ENCODE assay signal across 9 cellular contexts in the genomic region with DNA sequence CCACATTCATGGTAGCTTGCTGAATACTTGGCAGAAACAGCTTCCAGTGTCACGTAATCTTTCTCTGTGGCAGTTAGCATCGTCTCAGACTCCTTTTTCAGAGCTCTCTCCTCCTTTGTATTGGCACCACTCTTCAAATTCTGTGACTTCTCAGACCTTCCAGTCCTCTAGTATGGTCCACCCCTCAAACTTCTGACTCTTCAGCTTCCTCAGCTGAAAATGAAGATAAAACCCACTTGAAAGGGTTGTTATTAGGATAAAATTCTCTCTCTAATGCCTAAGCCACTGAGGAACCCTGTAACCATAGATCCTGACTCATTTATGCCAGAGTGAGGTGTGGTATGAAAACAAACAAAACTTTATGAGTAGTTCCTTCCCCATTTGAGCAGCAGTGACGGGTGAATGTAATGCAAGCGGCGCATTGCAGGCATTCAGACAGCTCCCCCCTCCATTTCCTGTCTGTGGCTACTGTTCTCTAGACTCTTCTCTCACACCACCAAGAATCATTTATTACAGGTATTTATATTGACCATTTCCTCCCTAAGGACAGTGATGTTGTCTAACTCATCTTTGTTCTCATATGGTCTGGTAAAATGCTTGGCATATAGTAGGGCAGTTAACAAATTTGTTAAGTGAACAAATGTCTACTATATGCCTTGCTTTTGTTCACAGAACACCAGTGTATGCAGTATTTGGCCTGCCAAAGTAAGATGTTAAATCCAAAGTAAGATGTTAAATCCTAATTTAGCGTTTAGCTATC. TPM values are rescaled to one million over a fixed set of nuclear protein-coding genes. Genes with fewer than 3 reads are reported as not detected.
DNase-seq lines count a peak whose midpoint lies in the region; ATAC-seq and TF ChIP-seq lines count a peak whose summit lies in the region.
"Had no signal": no experiment of that assay in that cellular context is flagged by ENCODE, and none has a peak within 500 bp of the region (broad histone marks: within the 10 kb centered on the region; RNA-seq: fewer than 3 reads in every experiment).

No MANE protein-coding gene starts in this region.

- ATAC-seq in GM19324 (IDR thresholded peaks at IDR 0.05; ENCODE audit: low FRiP score, unreplicated experiment) (peak; percentile 97), HG03342 (IDR thresholded peaks at IDR 0.05; ENCODE audit: unreplicated experiment) (peak; percentile 97), SK-N-SH treated with all-trans-retinoic acid at 6 μM for 48 hours (peak; percentile 81)
- ATAC-seq in activated naive CD8-positive, alpha-beta T cell treated with anti-CD3 and anti-CD28 coated beads, Interleukin-2, amount 10 ng/mL, durations not matched to agents 7 days and 5 days (ENCODE audit: low read depth): peak; percentile 96

- H3K4me3 ChIP-seq in AG04450 (ENCODE audit: low read depth, low read length): no peak overlapping the region

- H3K4me3 Mint-ChIP-seq in activated naive CD8-positive, alpha-beta T cell treated with anti-CD3 and anti-CD28 coated beads, Interleukin-2, amount 10 ng/mL, durations not matched to agents 7 days and 5 days: no peak overlapping the region

- no peaks in the 10 kb centered on the region for H3K9me3 ChIP-seq in AG04450 (ENCODE audit: control insufficient read depth, insufficient read depth, low read length)

- no peak for TF ChIP-seq CTCF in AG04450 (IDR thresholded peaks at IDR 0.05; ENCODE audit: low read depth, low read length)

- no peaks in the 10 kb centered on the region for H3K9me3 Mint-ChIP-seq in activated naive CD8-positive, alpha-beta T cell treated with anti-CD3 and anti-CD28 coated beads, Interleukin-2, amount 10 ng/mL, durations not matched to agents 7 days and 5 days

- H3K27me3 Mint-ChIP-seq in activated naive CD8-positive, alpha-beta T cell treated with anti-CD3 and anti-CD28 coated beads, Interleukin-2, amount 10 ng/mL, durations not matched to agents 7 days and 5 days: no peaks in the 10 kb centered on the region

- H3K4me1 Mint-ChIP-seq in activated naive CD8-positive, alpha-beta T cell treated with anti-CD3 and anti-CD28 coated beads, Interleukin-2, amount 10 ng/mL, durations not matched to agents 7 days and 5 days: peaks cover 5% of the 10 kb centered on the region

- POLR2A ChIA-PET in AG04450 (lab: Yijun Ruan, JAX): interaction anchor here (1.5 kb wide), 1 partner anchor 35 kb away, joined by 5 read pairs; no protein-coding TSS in a partner anchor
- POLR2A ChIA-PET in activated naive CD8-positive, alpha-beta T cell treated with anti-CD3 and anti-CD28 coated beads, Interleukin-2, amount 10 ng/mL, durations not matched to agents 7 days and 5 days (lab: Charles Lee): interaction anchor here (0.9 to 2.2 kb wide), 3 partner anchors 15 to 120 kb away, joined by 3 to 9 read pairs (median 3); no protein-coding TSS in a partner anchor

- peak; percentile 32 for DNase-seq in AG04450 (ENCODE audit: low read depth, low spot score)
- DNase-seq in activated naive CD8-positive, alpha-beta T cell treated with anti-CD3 and anti-CD28 coated beads, Interleukin-2, amount 10 ng/mL, durations not matched to agents 7 days and 5 days: peak; percentile 32
- peak; percentile 95 for DNase-seq in iris pigment epithelial cell (ENCODE audit: low read depth)
- peak; percentile 75 for DNase-seq in stimulated activated CD4-positive, alpha-beta T cell treated with anti-CD3 and anti-CD28 coated beads, Interleukin-1b, Interleukin-23, amount 100 ng/mL, for 48 hours
- no peak for DNase-seq in NCI-H1092 (lab: John Stamatoyannopoulos, UW)

- CTCF ChIA-PET in AG04450 (lab: Charles Lee): no interaction called here

- no peaks in the 10 kb centered on the region for H3K27me3 ChIP-seq in AG04450 (ENCODE audit: control insufficient read depth, insufficient read depth, low read length)

- no peak overlapping the region for H3K27ac Mint-ChIP-seq in activated naive CD8-positive, alpha-beta T cell treated with anti-CD3 and anti-CD28 coated beads, Interleukin-2, amount 10 ng/mL, durations not matched to agents 7 days and 5 days

- H3K36me3 Mint-ChIP-seq in activated naive CD8-positive, alpha-beta T cell treated with anti-CD3 and anti-CD28 coated beads, Interleukin-2, amount 10 ng/mL, durations not matched to agents 7 days and 5 days: peaks cover 3% of the 10 kb centered on the region

- H3K27ac ChIP-seq in AG04450 (ENCODE audit: low read depth, low read length): no peak overlapping the region
- H3K27ac ChIP-seq: parathyroid adenoma had no signal

TF ChIP-seq in SK-N-SH treated with all-trans-retinoic acid at 6 μM for 48 hours, 23 proteins besides CTCF, POLR2A, EP300 and RAD21:
- TF ChIP-seq, protein P1, sequence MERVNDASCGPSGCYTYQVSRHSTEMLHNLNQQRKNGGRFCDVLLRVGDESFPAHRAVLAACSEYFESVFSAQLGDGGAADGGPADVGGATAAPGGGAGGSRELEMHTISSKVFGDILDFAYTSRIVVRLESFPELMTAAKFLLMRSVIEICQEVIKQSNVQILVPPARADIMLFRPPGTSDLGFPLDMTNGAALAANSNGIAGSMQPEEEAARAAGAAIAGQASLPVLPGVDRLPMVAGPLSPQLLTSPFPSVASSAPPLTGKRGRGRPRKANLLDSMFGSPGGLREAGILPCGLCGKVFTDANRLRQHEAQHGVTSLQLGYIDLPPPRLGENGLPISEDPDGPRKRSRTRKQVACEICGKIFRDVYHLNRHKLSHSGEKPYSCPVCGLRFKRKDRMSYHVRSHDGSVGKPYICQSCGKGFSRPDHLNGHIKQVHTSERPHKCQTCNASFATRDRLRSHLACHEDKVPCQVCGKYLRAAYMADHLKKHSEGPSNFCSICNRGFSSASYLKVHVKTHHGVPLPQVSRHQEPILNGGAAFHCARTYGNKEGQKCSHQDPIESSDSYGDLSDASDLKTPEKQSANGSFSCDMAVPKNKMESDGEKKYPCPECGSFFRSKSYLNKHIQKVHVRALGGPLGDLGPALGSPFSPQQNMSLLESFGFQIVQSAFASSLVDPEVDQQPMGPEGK (CRISPR knock-in tag; IDR thresholded peaks at IDR 0.05; ENCODE audit: borderline replicate concordance): no peak
- TF ChIP-seq OSR1 (CRISPR knock-in tag; IDR thresholded peaks at IDR 0.05) (no peak), BACH2 (CRISPR knock-in tag; IDR thresholded peaks at IDR 0.05; ENCODE audit: borderline replicate concordance) (no peak), PPARA (CRISPR knock-in tag; IDR thresholded peaks at IDR 0.05; ENCODE audit: borderline replicate concordance) (no peak), ZNF70 (CRISPR knock-in tag; IDR thresholded peaks at IDR 0.05) (no peak), ZNF565 (CRISPR knock-in tag; conservative IDR thresholded peaks at IDR 0.05; ENCODE audit: low read depth) (no peak)
- TF ChIP-seq, protein P2, sequence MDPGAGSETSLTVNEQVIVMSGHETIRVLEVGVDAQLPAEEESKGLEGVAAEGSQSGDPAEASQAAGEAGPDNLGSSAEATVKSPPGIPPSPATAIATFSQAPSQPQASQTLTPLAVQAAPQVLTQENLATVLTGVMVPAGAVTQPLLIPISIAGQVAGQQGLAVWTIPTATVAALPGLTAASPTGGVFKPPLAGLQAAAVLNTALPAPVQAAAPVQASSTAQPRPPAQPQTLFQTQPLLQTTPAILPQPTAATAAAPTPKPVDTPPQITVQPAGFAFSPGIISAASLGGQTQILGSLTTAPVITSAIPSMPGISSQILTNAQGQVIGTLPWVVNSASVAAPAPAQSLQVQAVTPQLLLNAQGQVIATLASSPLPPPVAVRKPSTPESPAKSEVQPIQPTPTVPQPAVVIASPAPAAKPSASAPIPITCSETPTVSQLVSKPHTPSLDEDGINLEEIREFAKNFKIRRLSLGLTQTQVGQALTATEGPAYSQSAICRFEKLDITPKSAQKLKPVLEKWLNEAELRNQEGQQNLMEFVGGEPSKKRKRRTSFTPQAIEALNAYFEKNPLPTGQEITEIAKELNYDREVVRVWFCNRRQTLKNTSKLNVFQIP (CRISPR knock-in tag; IDR thresholded peaks at IDR 0.05; ENCODE audit: borderline replicate concordance, low read depth): no peak
- TF ChIP-seq, protein P3, sequence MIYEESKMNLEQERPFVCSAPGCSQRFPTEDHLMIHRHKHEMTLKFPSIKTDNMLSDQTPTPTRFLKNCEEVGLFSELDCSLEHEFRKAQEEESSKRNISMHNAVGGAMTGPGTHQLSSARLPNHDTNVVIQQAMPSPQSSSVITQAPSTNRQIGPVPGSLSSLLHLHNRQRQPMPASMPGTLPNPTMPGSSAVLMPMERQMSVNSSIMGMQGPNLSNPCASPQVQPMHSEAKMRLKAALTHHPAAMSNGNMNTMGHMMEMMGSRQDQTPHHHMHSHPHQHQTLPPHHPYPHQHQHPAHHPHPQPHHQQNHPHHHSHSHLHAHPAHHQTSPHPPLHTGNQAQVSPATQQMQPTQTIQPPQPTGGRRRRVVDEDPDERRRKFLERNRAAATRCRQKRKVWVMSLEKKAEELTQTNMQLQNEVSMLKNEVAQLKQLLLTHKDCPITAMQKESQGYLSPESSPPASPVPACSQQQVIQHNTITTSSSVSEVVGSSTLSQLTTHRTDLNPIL (CRISPR knock-in tag; IDR thresholded peaks at IDR 0.05; ENCODE audit: low read depth): no peak

RNA-seq across cellular contexts. Expression of a gene that starts 35.3 kb away (rescaled TPM):
- 46.3 and 69.5 TPM in 2 replicates for polyA plus RNA-seq in AG04450 (2011; rRNA removed)
- 31.7 and 44.1 TPM in 2 replicates for polyA minus RNA-seq in AG04450 (2011; rRNA and poly(A)+ RNA removed)
- 10 to 100 TPM; 33.1 to 38.3 TPM for total RNA-seq in activated naive CD8-positive, alpha-beta T cell treated with anti-CD3 and anti-CD28 coated beads, Interleukin-2, amount 10 ng/mL, durations not matched to agents 7 days and 5 days
